In the genomic region with DNA sequence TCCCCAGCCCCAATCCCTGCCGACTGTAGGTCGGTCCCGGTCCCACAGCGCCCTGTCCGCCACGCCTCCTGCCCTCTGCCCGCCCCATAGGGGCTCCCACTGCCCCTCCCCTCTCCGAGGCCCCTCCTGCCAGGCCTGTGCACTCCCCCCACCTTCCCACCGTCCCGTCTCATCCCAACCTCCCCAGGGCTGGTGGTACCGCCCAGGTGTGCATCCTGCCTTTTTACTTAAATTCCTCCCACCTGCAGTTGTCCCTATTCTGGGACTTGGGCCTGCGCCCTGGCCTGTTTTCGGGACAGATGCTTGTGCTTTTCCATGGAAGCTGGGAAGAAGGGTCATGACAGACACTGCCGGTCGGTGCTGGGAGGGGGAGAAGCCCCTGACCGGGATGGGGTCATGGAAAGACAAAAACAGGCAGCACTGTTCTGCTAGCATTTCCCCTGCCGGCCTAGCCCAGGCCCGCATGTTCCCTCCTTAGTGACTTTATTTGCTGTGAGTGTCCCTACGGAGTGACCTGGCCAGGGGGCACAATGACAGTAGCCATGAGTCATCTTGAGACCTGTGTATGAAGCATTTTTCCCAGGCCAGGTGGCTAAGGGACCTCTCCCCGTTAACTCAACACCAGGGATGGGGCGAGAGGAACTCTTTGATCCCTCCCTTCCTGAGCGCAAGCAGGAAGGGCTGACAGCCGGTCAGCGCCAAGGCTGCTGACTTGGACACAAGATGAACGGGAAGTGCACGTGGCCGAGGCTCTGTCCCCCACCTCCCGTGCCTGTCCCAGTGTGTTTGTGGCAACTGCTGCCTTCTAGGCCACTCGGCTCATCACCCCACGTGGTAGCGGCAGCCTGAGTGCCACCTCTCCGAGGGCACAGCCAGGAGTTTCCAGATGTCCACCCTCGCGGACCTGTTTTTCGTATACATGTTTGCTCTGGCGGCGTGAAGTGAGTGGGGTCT, we compare ENCODE assay signal across 9 cellular contexts. TPM values are rescaled to one million over a fixed set of nuclear protein-coding genes. Genes with fewer than 3 reads are reported as not detected.
DNase-seq lines count a peak whose midpoint lies in the region; ATAC-seq and TF ChIP-seq lines count a peak whose summit lies in the region.
"Had no signal": no experiment of that assay in that cellular context is flagged by ENCODE, and none has a peak within 500 bp of the region (broad histone marks: within the 10 kb centered on the region; RNA-seq: fewer than 3 reads in every experiment).

No MANE protein-coding gene starts in this region.

- H4K12ac ChIP-seq in trophoblast cell (ENCODE audit: low read depth, low read length): no peak overlapping the region

- H2AK5ac ChIP-seq in trophoblast cell (ENCODE audit: low read length): no peak overlapping the region

- H2BK12ac ChIP-seq in trophoblast cell (ENCODE audit: low read length): no peak overlapping the region

- TF ChIP-seq CTCF in DND-41 (IDR thresholded peaks at IDR 0.05; ENCODE audit: borderline replicate concordance, extremely low read depth, low read length, poor library complexity, severe bottlenecking) (no peak), GM10266 (IDR thresholded peaks at IDR 0.05; ENCODE audit: control insufficient read depth, insufficient read depth, low read depth, missing control alignments) (no peak)

- H3K79me2 ChIP-seq in DND-41 (ENCODE audit: insufficient read depth, low read length) (peaks cover 57% of the 10 kb centered on the region), trophoblast cell (ENCODE audit: control insufficient read depth, insufficient read depth, low read length, poor library complexity) (no peaks in the 10 kb centered on the region)

- H3K9me3 ChIP-seq in DND-41 (ENCODE audit: insufficient read depth, low read length, severe bottlenecking) (no peaks in the 10 kb centered on the region), right cardiac atrium (ENCODE audit: control insufficient read depth, low read length) (no peaks in the 10 kb centered on the region), trophoblast cell (ENCODE audit: insufficient read depth, low read depth, low read length) (peaks cover 10% of the 10 kb centered on the region)

- peaks cover 20% of the 10 kb centered on the region for H3K4me1 ChIP-seq in DND-41 (ENCODE audit: insufficient read depth, low read length)
- no peaks in the 10 kb centered on the region for H3K4me1 ChIP-seq in right cardiac atrium (ENCODE audit: control insufficient read depth, insufficient read depth, low read length)
- peaks cover 3 to 6% of the 10 kb centered on the region in 2 experiments for H3K4me1 ChIP-seq in trophoblast cell (ENCODE audit: control insufficient read depth in 1 of 2, insufficient read depth in 2 of 2, low read length in 2 of 2)

- peaks cover 29% of the 10 kb centered on the region for H4K20me1 ChIP-seq in DND-41 (ENCODE audit: insufficient read depth, low read length)

- H2AFZ ChIP-seq in DND-41 (ENCODE audit: low read depth, low read length) (no peak overlapping the region), trophoblast cell (ENCODE audit: insufficient read depth, low read length, poor library complexity) (no peak overlapping the region)

- no peak overlapping the region for H3K4ac ChIP-seq in trophoblast cell (ENCODE audit: low read depth, low read length)

- intact Hi-C loops in right cardiac atrium (cut with DNase I): no loop called here

- H3K14ac ChIP-seq in trophoblast cell (ENCODE audit: low read length): no peak overlapping the region

- H4K91ac ChIP-seq in trophoblast cell (ENCODE audit: low read depth, low read length): no peak overlapping the region

- H3K79me1 ChIP-seq in trophoblast cell (ENCODE audit: low read length): no peaks in the 10 kb centered on the region

- WGBS in right cardiac atrium: 23% methylated on average over 37 of the region's 37 CpGs
- no CpG with 5 or more reads among the region's 37 CpGs for WGBS in trophoblast cell (ENCODE audit: extremely low coverage, insufficient coverage, insufficient read length)

- no peak overlapping the region for H3K18ac ChIP-seq in trophoblast cell (ENCODE audit: low read length)

- H4K8ac ChIP-seq in trophoblast cell (ENCODE audit: low read depth, low read length): no peak overlapping the region

- DNase-seq in DND-41 (no peak), SW480 (ENCODE audit: low spot score) (peak; percentile 49), right cardiac atrium (peak; percentile 38 to 77 (median 77)), trophoblast cell (peak; percentile 92 to 95), NOMO-1 treated with dmso at 0.1 percent for 144 hours (lab: John Stamatoyannopoulos, UW; ENCODE audit: unreplicated experiment) (no peak), GM10266 (ENCODE audit: extremely low spot score) (no peak), DMS79 treated with DMSO at 0.1 percent for 48 hours (lab: John Stamatoyannopoulos, UW) (no peak), globus pallidus (ENCODE audit: low spot score) (no peak)

- peak overlapping the region; percentile 66; the same call in 1 of the 2 replicates for H3K9ac ChIP-seq in DND-41 (ENCODE audit: low read depth, low read length)
- no peak overlapping the region for H3K9ac ChIP-seq in trophoblast cell (ENCODE audit: low read length)

- no peak overlapping the region for H2BK120ac ChIP-seq in trophoblast cell (ENCODE audit: insufficient read depth, low read length, poor library complexity)

- no peak overlapping the region for H2BK5ac ChIP-seq in trophoblast cell (ENCODE audit: low read depth, low read length, poor library complexity)

- H3K23ac ChIP-seq in trophoblast cell (ENCODE audit: low read length): no peak overlapping the region

- H3K27me3 ChIP-seq in DND-41 (ENCODE audit: insufficient read depth, low read length, poor library complexity) (peaks cover 9% of the 10 kb centered on the region), right cardiac atrium (ENCODE audit: control insufficient read depth, insufficient read depth) (no peaks in the 10 kb centered on the region), trophoblast cell (ENCODE audit: insufficient read depth, low read length) (peaks cover 70% of the 10 kb centered on the region)

- no peak overlapping the region for H3K27ac ChIP-seq in DND-41 (ENCODE audit: low read length)
- no peak overlapping the region for H3K27ac ChIP-seq in right cardiac atrium (ENCODE audit: low read length)
- H3K27ac ChIP-seq in trophoblast cell (ENCODE audit: low read depth, low read length): no peak overlapping the region

- H3K4me3 ChIP-seq in DND-41 (ENCODE audit: low read depth in 1 of 2, low read length in 2 of 2) (peak overlapping the region in 1 of 2 experiments; percentile 63; a peak in 2 of 4 replicates), right cardiac atrium (ENCODE audit: low read length) (no peak overlapping the region), trophoblast cell (ENCODE audit: low read depth, low read length) (no peak overlapping the region)

- H3K4me2 ChIP-seq in DND-41 (ENCODE audit: insufficient read depth, low read length) (peak overlapping the region; percentile 53), trophoblast cell (ENCODE audit: low read length) (peak overlapping the region; percentile 10)

- ATAC-seq in DND-41 (ENCODE audit: insufficient read depth, low read depth) (peak; percentile 56), right cardiac atrium (peak; percentile 36 to 41)

- H3K36me3 ChIP-seq in DND-41 (ENCODE audit: insufficient read depth, low read length): no peaks in the 10 kb centered on the region
- H3K36me3 ChIP-seq in trophoblast cell (ENCODE audit: control insufficient read depth in 1 of 2, insufficient read depth in 2 of 2, low read length in 2 of 2): no peaks in the 10 kb centered on the region

RNA-seq across cellular contexts. Expression of gene TBX1, which starts 7.1 kb away (rescaled TPM):
- 1 to 10 TPM in 1 of 4 donors, under 1 TPM in 3; 0.19 to 1.4 (median 0.78) TPM for total RNA-seq in right cardiac atrium
- polyA plus RNA-seq in right cardiac atrium: 0.88 TPM
- polyA plus RNA-seq in trophoblast cell (2013): 6.7 and 6.8 TPM in 2 replicates
- polyA plus RNA-seq: neural cell had no signal

RNA-seq across cellular contexts. Expression of gene GP1BB, which starts 44.4 kb away (rescaled TPM):
- 1 to 10 TPM in 1 of 4 donors, not detected in 3; 9.0 TPM for total RNA-seq in right cardiac atrium
- 29.5 TPM for polyA plus RNA-seq in right cardiac atrium
- polyA plus RNA-seq in trophoblast cell (2013): 0.05 TPM in 1 of 2 replicates, not detected in the other

RNA-seq across cellular contexts. Expression of gene SEPTIN5, which starts 53.4 kb away (rescaled TPM):
- 100 to 1,000 TPM; 143 to 264 (median 199) TPM for total RNA-seq in right cardiac atrium
- polyA plus RNA-seq in right cardiac atrium: 243 TPM
- 1.5 TPM in 2 replicates for polyA plus RNA-seq in trophoblast cell (2013)

Comparison
In these comparisons a context has a peak if more than half of its experiments do, and no peak if none do; other contexts are left out.
1. DNase-seq: peak in SW480 (single experiment), right cardiac atrium (3 of 3) and trophoblast cell (2 of 2); none in DND-41 (single experiment), NOMO-1 treated with dmso at 0.1 percent for 144 hours (single experiment), GM10266 (single experiment), DMS79 treated with DMSO at 0.1 percent for 48 hours (single experiment) and globus pallidus (single experiment).